In the genomic region with DNA sequence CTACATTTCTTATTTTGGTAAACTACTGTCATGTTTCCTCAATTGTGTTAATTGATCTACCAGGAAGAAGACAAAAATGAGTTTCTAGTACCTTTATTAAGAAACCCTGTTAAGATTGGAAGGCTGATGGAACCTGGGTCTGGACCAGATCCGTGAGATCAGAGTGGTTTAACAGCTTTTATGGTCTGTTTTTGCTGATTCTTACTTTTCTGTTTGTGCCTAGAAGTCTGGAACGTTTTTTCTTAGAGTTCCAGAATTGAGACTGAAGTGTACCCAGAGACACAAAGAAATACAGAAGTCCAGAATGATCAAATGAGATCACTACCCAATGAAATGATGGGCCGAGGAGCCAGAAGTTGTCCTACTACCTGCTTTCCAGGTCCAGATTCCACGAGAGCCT, we compare ENCODE assay signal across 23 cellular contexts. TPM values are rescaled to one million over a fixed set of nuclear protein-coding genes. Genes with fewer than 3 reads are reported as not detected.
"Had no signal": no experiment of that assay in that cellular context is flagged by ENCODE, and none has a peak within 500 bp of the region (broad histone marks: within the 10 kb centered on the region; RNA-seq: fewer than 3 reads in every experiment).

No MANE protein-coding gene starts in this region.

- H3K9me3 ChIP-seq: left ventricle myocardium inferior, pancreas, testis had no signal

- ATAC-seq: foreskin keratinocyte; pancreas; Right ventricle myocardium inferior; stimulated activated naive CD8-positive, alpha-beta T cell treated with anti-CD3 and anti-CD28 coated beads, Interleukin-15, amount 100 ng/mL, for 72 hours had no signal

- H3K9me3 Mint-ChIP-seq: activated naive CD8-positive, alpha-beta T cell treated with anti-CD3 and anti-CD28 coated beads, Interleukin-2, amount 10 ng/mL, durations not matched to agents 7 days and 5 days; stimulated activated naive CD8-positive, alpha-beta T cell treated with anti-CD3 and anti-CD28 coated beads, Interleukin-15, amount 100 ng/mL, for 72 hours had no signal

- DNase-seq: activated CD4-positive, alpha-beta T cell treated with anti-CD3 and anti-CD28 coated beads for 48 hours; activated gamma-delta T cell; activated naive CD8-positive, alpha-beta T cell treated with anti-CD3 and anti-CD28 coated beads, Interleukin-2, amount 10 ng/mL, durations not matched to agents 7 days and 5 days; anterior cingulate cortex; brain microvascular endothelial cell; cerebellar nuclear complex; effector memory CD4-positive, alpha-beta T cell; foreskin keratinocyte; glutamatergic neuron; hypothalamus; kidney; left ventricle myocardium inferior; stimulated activated CD4-positive, alpha-beta T cell treated with anti-CD3 and anti-CD28 coated beads, Interleukin-15, amount 100 ng/mL, for 24 hours; stimulated activated CD4-positive, alpha-beta T cell treated with anti-CD3 and anti-CD28 coated beads, Interleukin-4, amount 100 ng/mL, for 24 hours; stimulated activated CD8-positive, alpha-beta memory T cell treated with anti-CD3 and anti-CD28 coated beads, Interleukin-4, amount 100 ng/mL, for 48 hours; stimulated activated naive CD8-positive, alpha-beta T cell treated with anti-CD3 and anti-CD28 coated beads, Interleukin-15, amount 100 ng/mL, for 72 hours; testis had no signal

- H3K4me3 Mint-ChIP-seq: activated naive CD8-positive, alpha-beta T cell treated with anti-CD3 and anti-CD28 coated beads, Interleukin-2, amount 10 ng/mL, durations not matched to agents 7 days and 5 days; stimulated activated naive CD8-positive, alpha-beta T cell treated with anti-CD3 and anti-CD28 coated beads, Interleukin-15, amount 100 ng/mL, for 72 hours had no signal

- H3K27me3 Mint-ChIP-seq: activated naive CD8-positive, alpha-beta T cell treated with anti-CD3 and anti-CD28 coated beads, Interleukin-2, amount 10 ng/mL, durations not matched to agents 7 days and 5 days; stimulated activated naive CD8-positive, alpha-beta T cell treated with anti-CD3 and anti-CD28 coated beads, Interleukin-15, amount 100 ng/mL, for 72 hours had no signal

- H3K27ac ChIP-seq: brain microvascular endothelial cell, foreskin keratinocyte, left ventricle myocardium inferior, pancreas, SK-N-MC, testis had no signal

- H3K36me3 ChIP-seq: brain microvascular endothelial cell had no signal

- H3K4me3 ChIP-seq: left ventricle myocardium inferior, pancreas, SK-N-MC, testis had no signal

- H3K4me1 ChIP-seq: pancreas, testis had no signal

- H3K27me3 ChIP-seq: brain microvascular endothelial cell, foreskin keratinocyte, pancreas, testis had no signal

RNA-seq across cellular contexts. Expression of gene CELA3A, which starts 28.6 kb away (rescaled TPM):
- total RNA-seq: activated naive CD8-positive, alpha-beta T cell treated with anti-CD3 and anti-CD28 coated beads, Interleukin-2, amount 10 ng/mL, durations not matched to agents 7 days and 5 days; foreskin keratinocyte; kidney; left ventricle myocardium inferior; Right ventricle myocardium inferior; skeletal muscle tissue; T-helper 1 cell treated with Interleukin-12 subunit alpha and Interleukin-12 subunit beta and Interleukin-4 antibody, amounts not matched to agents 30 ng/mL and 1 ng/mL, for 36 hours; testis; urinary bladder had no signal
- polyA plus RNA-seq: foreskin keratinocyte had no signal

RNA-seq across cellular contexts. Expression of gene CELA3B, which starts 53.2 kb away (rescaled TPM):
- total RNA-seq: activated naive CD8-positive, alpha-beta T cell treated with anti-CD3 and anti-CD28 coated beads, Interleukin-2, amount 10 ng/mL, durations not matched to agents 7 days and 5 days; foreskin keratinocyte; kidney; left ventricle myocardium inferior; Right ventricle myocardium inferior; skeletal muscle tissue; T-helper 1 cell treated with Interleukin-12 subunit alpha and Interleukin-12 subunit beta and Interleukin-4 antibody, amounts not matched to agents 30 ng/mL and 1 ng/mL, for 36 hours; urinary bladder had no signal
- polyA plus RNA-seq: foreskin keratinocyte had no signal
